Comparison of ENCODE assay signal across 1 cellular context in the genomic region with DNA sequence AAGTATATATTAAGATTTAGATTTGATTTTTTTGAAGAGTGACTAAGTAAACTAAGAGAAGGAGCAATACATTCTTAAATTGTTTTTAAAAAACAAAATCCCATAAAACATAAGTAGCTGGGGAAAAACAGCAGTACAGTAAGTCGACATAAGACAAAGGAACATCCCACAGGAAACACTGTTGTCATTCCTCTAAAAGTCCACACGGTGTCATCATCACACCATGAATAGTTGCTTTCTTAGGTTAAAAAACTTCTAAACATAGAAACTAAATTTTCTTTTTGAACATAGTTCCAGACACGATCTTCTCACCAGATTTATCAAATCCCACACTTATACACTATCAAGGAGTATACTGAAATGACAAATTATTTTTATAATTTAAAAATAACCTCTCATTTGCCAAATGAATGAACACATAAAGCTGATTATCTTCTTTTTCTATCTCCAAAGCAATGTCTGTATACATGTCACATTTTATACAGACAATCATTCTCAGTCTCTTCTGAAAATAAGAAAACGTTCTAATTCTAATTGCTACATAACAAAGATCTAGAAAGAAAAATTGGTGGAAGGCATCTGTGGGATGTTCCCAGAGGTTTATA.
TF ChIP-seq lines count a peak whose summit lies in the region.

No MANE protein-coding gene starts in this region.

TF ChIP-seq in SK-N-SH treated with all-trans-retinoic acid at 6 μM for 48 hours, 23 proteins besides CTCF, POLR2A, EP300 and RAD21 (continued from another document):
- TF ChIP-seq SNAI2 (CRISPR knock-in tag; IDR thresholded peaks at IDR 0.05): no peak
- no peak for TF ChIP-seq ZNF70 (CRISPR knock-in tag; IDR thresholded peaks at IDR 0.05)
- TF ChIP-seq ZNF565 (CRISPR knock-in tag; conservative IDR thresholded peaks at IDR 0.05; ENCODE audit: low read depth): no peak
- no peak for TF ChIP-seq GLIS3 (CRISPR knock-in tag; IDR thresholded peaks at IDR 0.05)
- no peak for TF ChIP-seq TOX (CRISPR knock-in tag; IDR thresholded peaks at IDR 0.05; ENCODE audit: borderline replicate concordance)
- TF ChIP-seq ZNF8 (CRISPR knock-in tag; IDR thresholded peaks at IDR 0.05): no peak
- TF ChIP-seq OSR1 (CRISPR knock-in tag; IDR thresholded peaks at IDR 0.05): no peak
- TF ChIP-seq, protein P1, sequence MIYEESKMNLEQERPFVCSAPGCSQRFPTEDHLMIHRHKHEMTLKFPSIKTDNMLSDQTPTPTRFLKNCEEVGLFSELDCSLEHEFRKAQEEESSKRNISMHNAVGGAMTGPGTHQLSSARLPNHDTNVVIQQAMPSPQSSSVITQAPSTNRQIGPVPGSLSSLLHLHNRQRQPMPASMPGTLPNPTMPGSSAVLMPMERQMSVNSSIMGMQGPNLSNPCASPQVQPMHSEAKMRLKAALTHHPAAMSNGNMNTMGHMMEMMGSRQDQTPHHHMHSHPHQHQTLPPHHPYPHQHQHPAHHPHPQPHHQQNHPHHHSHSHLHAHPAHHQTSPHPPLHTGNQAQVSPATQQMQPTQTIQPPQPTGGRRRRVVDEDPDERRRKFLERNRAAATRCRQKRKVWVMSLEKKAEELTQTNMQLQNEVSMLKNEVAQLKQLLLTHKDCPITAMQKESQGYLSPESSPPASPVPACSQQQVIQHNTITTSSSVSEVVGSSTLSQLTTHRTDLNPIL (CRISPR knock-in tag; IDR thresholded peaks at IDR 0.05; ENCODE audit: low read depth): no peak
- TF ChIP-seq ZC3H10 (CRISPR knock-in tag; IDR thresholded peaks at IDR 0.05): no peak
TF ChIP-seq in SK-N-SH treated with all-trans-retinoic acid at 6 μM for 48 hours: peak in this region for 0.
